ENCODE assay signal across 1 cellular context in genomic region chr21:42750737-42751530, GRCh38.
TF ChIP-seq lines count a peak whose summit lies in the region.

No MANE protein-coding gene starts in this region.

TF ChIP-seq in WTC11, 78 proteins besides CTCF, POLR2A, EP300 and RAD21 (continued from another document):
- TF ChIP-seq, protein P1, sequence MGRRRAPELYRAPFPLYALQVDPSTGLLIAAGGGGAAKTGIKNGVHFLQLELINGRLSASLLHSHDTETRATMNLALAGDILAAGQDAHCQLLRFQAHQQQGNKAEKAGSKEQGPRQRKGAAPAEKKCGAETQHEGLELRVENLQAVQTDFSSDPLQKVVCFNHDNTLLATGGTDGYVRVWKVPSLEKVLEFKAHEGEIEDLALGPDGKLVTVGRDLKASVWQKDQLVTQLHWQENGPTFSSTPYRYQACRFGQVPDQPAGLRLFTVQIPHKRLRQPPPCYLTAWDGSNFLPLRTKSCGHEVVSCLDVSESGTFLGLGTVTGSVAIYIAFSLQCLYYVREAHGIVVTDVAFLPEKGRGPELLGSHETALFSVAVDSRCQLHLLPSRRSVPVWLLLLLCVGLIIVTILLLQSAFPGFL (CRISPR knock-in tag; IDR thresholded peaks at IDR 0.05; ENCODE audit: borderline replicate concordance), result no peak
- TF ChIP-seq GABPB1 (CRISPR knock-in tag; IDR thresholded peaks at IDR 0.05) (no peak), ZNF425 (CRISPR knock-in tag; conservative IDR thresholded peaks at IDR 0.05) (no peak), NFATC4 (CRISPR knock-in tag; IDR thresholded peaks at IDR 0.05) (no peak), IRF1 (CRISPR knock-in tag; IDR thresholded peaks at IDR 0.05) (no peak), IRF2 (CRISPR knock-in tag; IDR thresholded peaks at IDR 0.05; ENCODE audit: borderline replicate concordance, low read depth) (no peak)
